In genomic region chr19:12872941-12873890, GRCh38 we compare ENCODE assay signal across 9 cellular contexts. TPM values are rescaled to one million over a fixed set of nuclear protein-coding genes. Genes with fewer than 3 reads are reported as not detected.
A peak's percentile ranks its signal among the peaks of the same experiment; 100 is the strongest.
DNase-seq lines count a peak whose midpoint lies in the region; ATAC-seq, FAIRE-seq and TF ChIP-seq lines count a peak whose summit lies in the region.
"Had no signal": no experiment of that assay in that cellular context is flagged by ENCODE, and none has a peak within 500 bp of the region (broad histone marks: within the 10 kb centered on the region; RNA-seq: fewer than 3 reads in every experiment).

No MANE protein-coding gene starts in this region.

- no peak for TF ChIP-seq POLR2A in uterus (IDR thresholded peaks at IDR 0.05)

- no peaks in the 10 kb centered on the region for H3K9me3 ChIP-seq in uterus

- H3K36me3 ChIP-seq in uterus: no peaks in the 10 kb centered on the region

- intact Hi-C loops in left ventricle myocardium superior (cut with micrococcal nuclease): no loop called here
- intact Hi-C loops in uterus (cut with DNase I; ENCODE audit: low total_unique reads): no loop called here

- peak; percentile 70 for ATAC-seq in left ventricle myocardium superior

- H3K27me3 ChIP-seq in uterus: no peaks in the 10 kb centered on the region

- TF ChIP-seq CTCF in D721Med (IDR thresholded peaks at IDR 0.05; ENCODE audit: insufficient read depth, missing control alignments): no peak
- TF ChIP-seq CTCF in uterus (IDR thresholded peaks at IDR 0.05): no peak

- peak; percentile 77 for DNase-seq in EH (ENCODE audit: low read depth)
- DNase-seq in NCI-H187 treated with DMSO at 0.1 percent for 48 hours (lab: John Stamatoyannopoulos, UW): peak; percentile 42
- peak; percentile 39 for DNase-seq in activated gamma-delta T cell treated with anti-CD3 and anti-CD28 coated beads, Interleukin-2, amount 50 U/mL, for 16 hours (ENCODE audit: low read depth)
- peak; percentile 34 for DNase-seq in left ventricle myocardium superior
- DNase-seq in stimulated activated CD4-positive, alpha-beta T cell treated with anti-CD3 and anti-CD28 coated beads, Interleukin-1b, Interleukin-23, amount 100 ng/mL, for 4 hours (ENCODE audit: low read depth in 2 of 2): peak; percentile 7 to 57
- no peak for DNase-seq in D721Med (ENCODE audit: insufficient read length, low spot score)
- DNase-seq in uterus: no peak
- DNase-seq in midbrain (lab: John Stamatoyannopoulos, UW): no peak

- no peak overlapping the region for H3K4me3 ChIP-seq in uterus

- FAIRE-seq in D721Med (lab: Jason Lieb, UNC): no peak

- no peaks in the 10 kb centered on the region for H3K4me1 ChIP-seq in uterus

- no peak overlapping the region for H3K27ac ChIP-seq in uterus

RNA-seq across cellular contexts. Expression of gene DNASE2, which starts 8.0 kb away (rescaled TPM):
- total RNA-seq in left ventricle myocardium superior: 19.2 TPM
- total RNA-seq in uterus: 10 to 100 TPM; 19.0 to 65.8 (median 31.0) TPM

RNA-seq across cellular contexts. Expression of gene KLF1, which starts 13.8 kb away (rescaled TPM):
- not detected for total RNA-seq in left ventricle myocardium superior
- total RNA-seq in uterus: under 1 TPM in 2 of 4 donors, not detected in 2; 0.77 to 0.97 TPM

RNA-seq across cellular contexts. Expression of gene GCDH, which starts 17.7 kb away (rescaled TPM):
- 30.5 TPM for total RNA-seq in left ventricle myocardium superior
- 10 to 100 TPM in 3 of 4 donors, 1 to 10 TPM in 1; 6.8 to 47.9 (median 18.2) TPM for total RNA-seq in uterus

RNA-seq across cellular contexts. Expression of gene MAST1, which starts 34.9 kb away (rescaled TPM):
- total RNA-seq in left ventricle myocardium superior (0.12 TPM), uterus (1 to 10 TPM in 1 of 4 donors, not detected in 3; 1.2 TPM)

RNA-seq across cellular contexts. Expression of gene RTBDN, which starts 38.8 kb away (rescaled TPM):
- not detected for total RNA-seq in left ventricle myocardium superior
- not detected for total RNA-seq in uterus
- total RNA-seq: NCI-H460 had no signal

Comparison
In these comparisons a context has a peak if more than half of its experiments do, and no peak if none do; other contexts are left out.
1. DNase-seq: peak in EH (single experiment), NCI-H187 treated with DMSO at 0.1 percent for 48 hours (single experiment), activated gamma-delta T cell treated with anti-CD3 and anti-CD28 coated beads, Interleukin-2, amount 50 U/mL, for 16 hours (single experiment), left ventricle myocardium superior (single experiment) and stimulated activated CD4-positive, alpha-beta T cell treated with anti-CD3 and anti-CD28 coated beads, Interleukin-1b, Interleukin-23, amount 100 ng/mL, for 4 hours (2 of 2); none in D721Med (single experiment), uterus (0 of 2) and midbrain (single experiment).